In the genomic region with DNA sequence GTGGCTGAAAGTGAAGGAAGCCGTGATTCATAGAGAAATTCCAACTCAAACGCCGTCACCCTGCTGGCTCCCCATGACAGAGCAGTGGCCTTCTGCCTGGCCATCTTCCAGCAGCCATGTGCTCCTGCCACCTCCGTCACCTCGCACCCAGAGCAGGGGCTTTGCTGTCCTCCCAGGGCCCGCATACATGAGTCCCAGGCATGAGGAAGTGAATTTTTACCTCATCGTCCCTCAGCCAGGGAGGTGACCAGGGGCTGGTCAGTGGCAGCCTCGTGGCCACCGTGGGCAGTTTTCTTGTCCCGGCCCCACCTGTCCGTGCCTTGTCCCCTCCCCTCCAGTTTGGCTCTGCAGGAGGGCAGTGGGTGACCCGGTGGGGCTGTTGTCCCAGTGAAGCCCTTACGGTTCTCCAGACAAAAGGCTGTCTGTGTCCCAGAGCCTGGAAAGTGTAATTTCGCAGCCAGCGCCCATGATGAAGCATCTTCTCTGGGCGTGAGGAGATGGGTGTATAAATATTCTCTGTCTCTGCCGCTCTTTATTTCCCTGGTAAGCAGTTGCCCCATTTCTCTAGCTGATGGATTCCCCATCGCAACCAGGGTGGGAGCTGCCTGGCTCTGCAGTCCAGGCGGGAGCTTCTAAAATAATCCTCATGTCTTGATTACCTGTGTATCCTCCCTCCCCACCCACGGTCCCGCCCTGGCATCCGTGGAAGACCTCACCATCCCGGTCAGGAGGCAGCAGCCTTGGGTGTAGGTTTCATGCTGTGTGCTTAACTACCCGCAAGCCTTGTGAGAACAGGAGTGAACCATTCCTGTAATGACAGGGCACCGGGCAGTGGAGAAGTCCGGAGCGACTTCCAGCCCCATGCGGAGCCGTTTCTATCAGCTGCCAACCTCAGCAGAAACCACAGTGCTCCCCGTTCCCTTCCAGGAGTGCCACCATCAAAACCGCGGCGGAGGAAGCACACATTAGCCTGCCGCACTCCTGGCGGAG, we compare ENCODE assay signal across 16 cellular contexts.
DNase-seq lines count a peak whose midpoint lies in the region; ATAC-seq and TF ChIP-seq lines count a peak whose summit lies in the region.
"Had no signal": no experiment of that assay in that cellular context is flagged by ENCODE, and none has a peak within 500 bp of the region (broad histone marks: within the 10 kb centered on the region; RNA-seq: fewer than 3 reads in every experiment).

No MANE protein-coding gene starts in this region.

- H3K9me3 Mint-ChIP-seq in stimulated activated naive CD8-positive, alpha-beta T cell treated with anti-CD3 and anti-CD28 coated beads, Interleukin-15, amount 100 ng/mL, for 72 hours: no peaks in the 10 kb centered on the region
- H3K9me3 Mint-ChIP-seq: activated naive CD4-positive, alpha-beta T cell treated with anti-CD3 and anti-CD28 coated beads, Interleukin-2, amount 50 U/mL, for 72 hours; dendritic cell treated with granulocyte-macrophage colony-stimulating factor and Interleukin-4, amounts not matched to agents 40 ng/mL and 50 ng/mL, for 4 days; HFFc6; stimulated activated naive CD8-positive, alpha-beta T cell treated with anti-CD3 and anti-CD28 coated beads, Interleukin-15, Interleukin-2, amounts not matched to agents 100 ng/mL and 50 ng/mL, for 24 hours; T-helper 1 cell treated with Interleukin-12 subunit alpha and Interleukin-12 subunit beta and Interleukin-4 antibody, amounts not matched to agents 30 μg/mL and 1 μg/mL, for 36 hours had no signal

- H3K27me3 ChIP-seq in RWPE2 (ENCODE audit: insufficient read depth, poor library complexity, severe bottlenecking) (no peaks in the 10 kb centered on the region), aorta (ENCODE audit: control insufficient read depth in 1 of 2, insufficient read depth in 2 of 2, low read length in 1 of 2) (no peaks in the 10 kb centered on the region), sigmoid colon (no peaks in the 10 kb centered on the region)

- peak; percentile 56 for ATAC-seq in stimulated activated naive CD8-positive, alpha-beta T cell treated with anti-CD3 and anti-CD28 coated beads, Interleukin-15, amount 100 ng/mL, for 72 hours
- ATAC-seq in stimulated activated naive CD8-positive, alpha-beta T cell treated with anti-CD3 and anti-CD28 coated beads, Interleukin-15, Interleukin-2, amounts not matched to agents 100 U/mL and 50 U/mL, for 24 hours: no peak
- ATAC-seq in RWPE2 (ENCODE audit: low read depth) (no peak), aorta (ENCODE audit: low FRiP score) (no peak), HG03095 (IDR thresholded peaks at IDR 0.05; ENCODE audit: unreplicated experiment) (no peak), GM21360 (IDR thresholded peaks at IDR 0.05; ENCODE audit: unreplicated experiment) (no peak)

- H3K27ac Mint-ChIP-seq in stimulated activated naive CD8-positive, alpha-beta T cell treated with anti-CD3 and anti-CD28 coated beads, Interleukin-15, amount 100 ng/mL, for 72 hours: no peak overlapping the region
- H3K27ac Mint-ChIP-seq: activated naive CD4-positive, alpha-beta T cell treated with anti-CD3 and anti-CD28 coated beads, Interleukin-2, amount 50 U/mL, for 72 hours; HFFc6; stimulated activated naive CD8-positive, alpha-beta T cell treated with anti-CD3 and anti-CD28 coated beads, Interleukin-15, Interleukin-2, amounts not matched to agents 100 ng/mL and 50 ng/mL, for 24 hours; T-helper 1 cell treated with Interleukin-12 subunit alpha and Interleukin-12 subunit beta and Interleukin-4 antibody, amounts not matched to agents 30 μg/mL and 1 μg/mL, for 36 hours had no signal

- TF ChIP-seq EP300 in sigmoid colon (IDR thresholded peaks at IDR 0.05): no peak

- no peaks in the 10 kb centered on the region for H3K9me3 ChIP-seq in RWPE2 (ENCODE audit: severe bottlenecking)
- no peaks in the 10 kb centered on the region for H3K9me3 ChIP-seq in aorta (ENCODE audit: control insufficient read depth, low read length)
- no peaks in the 10 kb centered on the region for H3K9me3 ChIP-seq in sigmoid colon

- H3K27ac ChIP-seq in RWPE2 (ENCODE audit: poor library complexity, severe bottlenecking) (no peak overlapping the region), aorta (ENCODE audit: low read depth in 1 of 2, low read length in 2 of 2) (no peak overlapping the region), sigmoid colon (no peak overlapping the region)

- H3K4me3 ChIP-seq in RWPE2 (ENCODE audit: severe bottlenecking) (no peak overlapping the region), aorta (ENCODE audit: low read length in 2 of 2) (no peak overlapping the region), sigmoid colon (no peak overlapping the region)

- TF ChIP-seq CTCF in RWPE2 (IDR thresholded peaks at IDR 0.05; ENCODE audit: poor library complexity, severe bottlenecking) (no peak), sigmoid colon (IDR thresholded peaks at IDR 0.05) (no peak)

- WGBS in aorta, 2 donors: 81 to 82% methylated on average over 35 of the region's 35 CpGs
- WGBS in sigmoid colon, 2 donors: 77 to 81% methylated on average over 35 of the region's 35 CpGs

- H3K4me1 Mint-ChIP-seq in stimulated activated naive CD8-positive, alpha-beta T cell treated with anti-CD3 and anti-CD28 coated beads, Interleukin-15, amount 100 ng/mL, for 72 hours: peaks cover 37% of the 10 kb centered on the region

- TF ChIP-seq POLR2A in sigmoid colon (IDR thresholded peaks at IDR 0.05): no peak

- no peaks in the 10 kb centered on the region for H3K27me3 Mint-ChIP-seq in stimulated activated naive CD8-positive, alpha-beta T cell treated with anti-CD3 and anti-CD28 coated beads, Interleukin-15, amount 100 ng/mL, for 72 hours
- H3K27me3 Mint-ChIP-seq: stimulated activated naive CD8-positive, alpha-beta T cell treated with anti-CD3 and anti-CD28 coated beads, Interleukin-15, Interleukin-2, amounts not matched to agents 100 ng/mL and 50 ng/mL, for 24 hours had no signal

- H3K4me1 ChIP-seq in RWPE2 (ENCODE audit: insufficient read depth, poor library complexity, severe bottlenecking) (no peaks in the 10 kb centered on the region), aorta (ENCODE audit: control insufficient read depth in 1 of 2, insufficient read depth in 2 of 2, low read length in 2 of 2) (no peaks in the 10 kb centered on the region), sigmoid colon (no peaks in the 10 kb centered on the region)

- intact Hi-C loops in aorta (cut with DNase I): loop anchor here (5.0 to 10.0 kb wide), 2 partner anchors 95 to 188 kb away; no protein-coding TSS in a partner anchor
- intact Hi-C loops in sigmoid colon (cut with DNase I): loop anchor here (5.0 kb wide), 1 partner anchor 188 kb away; no protein-coding TSS in a partner anchor

- H3K4me3 Mint-ChIP-seq in stimulated activated naive CD8-positive, alpha-beta T cell treated with anti-CD3 and anti-CD28 coated beads, Interleukin-15, amount 100 ng/mL, for 72 hours: peak overlapping the region in 1 of 2 donors; percentile 48
- H3K4me3 Mint-ChIP-seq: dendritic cell treated with granulocyte-macrophage colony-stimulating factor and Interleukin-4, amounts not matched to agents 40 ng/mL and 50 ng/mL, for 4 days; HFFc6; stimulated activated naive CD8-positive, alpha-beta T cell treated with anti-CD3 and anti-CD28 coated beads, Interleukin-15, Interleukin-2, amounts not matched to agents 100 ng/mL and 50 ng/mL, for 24 hours; T-helper 1 cell treated with Interleukin-12 subunit alpha and Interleukin-12 subunit beta and Interleukin-4 antibody, amounts not matched to agents 30 μg/mL and 1 μg/mL, for 36 hours had no signal

- no peak for DNase-seq in stimulated activated naive CD8-positive, alpha-beta T cell treated with anti-CD3 and anti-CD28 coated beads, Interleukin-15, amount 100 ng/mL, for 72 hours
- no peak for DNase-seq in stimulated activated naive CD8-positive, alpha-beta T cell treated with anti-CD3 and anti-CD28 coated beads, Interleukin-15, Interleukin-2, amounts not matched to agents 100 U/mL and 50 U/mL, for 24 hours
- DNase-seq in RWPE2 (ENCODE audit: low spot score) (peak; percentile 30), left kidney (ENCODE audit: low read depth, low spot score) (peak; percentile 47), aorta (peak; percentile 44 to 70), sigmoid colon (no peak)
- DNase-seq: AML-193; HFFc6; NCI-H1694 treated with DMSO at 0.1 percent for 48 hours; stimulated activated CD4-positive, alpha-beta T cell treated with anti-CD3 and anti-CD28 coated beads, Interleukin-4, amount 100 ng/mL, for 24 hours had no signal

- H3K36me3 ChIP-seq in RWPE2 (ENCODE audit: low read depth) (no peaks in the 10 kb centered on the region), aorta (ENCODE audit: control insufficient read depth in 1 of 2, insufficient read depth in 2 of 2, low read length in 1 of 2) (no peaks in the 10 kb centered on the region), sigmoid colon (peaks cover 0 to 10% (median 0%) of the 10 kb centered on the region in 4 donors)

Comparison
In these comparisons a context has a peak if more than half of its experiments do, and no peak if none do; other contexts are left out.
1. DNase-seq: peak in RWPE2 (single experiment), left kidney (single experiment) and aorta (2 of 2); none in stimulated activated naive CD8-positive, alpha-beta T cell treated with anti-CD3 and anti-CD28 coated beads, Interleukin-15, amount 100 ng/mL, for 72 hours (0 of 2), stimulated activated naive CD8-positive, alpha-beta T cell treated with anti-CD3 and anti-CD28 coated beads, Interleukin-15, Interleukin-2, amounts not matched to agents 100 U/mL and 50 U/mL, for 24 hours (single experiment) and sigmoid colon (single experiment).